In genomic region chr5:178204205-178205009, GRCh38 we compare ENCODE assay signal across 1 cellular context.
A peak's percentile ranks its signal among the peaks of the same experiment; 100 is the strongest.
TF ChIP-seq lines count a peak whose summit lies in the region.

HNRNPAB (plus strand) TSS chr5:178204533; CDS start chr5:178204838, 305 bp downstream.

TF ChIP-seq in A549, 52 proteins besides CTCF, POLR2A, EP300 and RAD21 (continued from another document):
- TF ChIP-seq REST (IDR thresholded peaks at IDR 0.05) (peak; percentile 39; the same call in 1 of the 2 replicates), ATOH8 (CRISPR knock-in tag; IDR thresholded peaks at IDR 0.05; ENCODE audit: low read depth) (no peak), ZNF302 (CRISPR knock-in tag; IDR thresholded peaks at IDR 0.05) (no peak), CHD2 (IDR thresholded peaks at IDR 0.05; ENCODE audit: low read length, partially characterized antibody) (no peak), ZFP36 (IDR thresholded peaks at IDR 0.05; ENCODE audit: borderline replicate concordance, partially characterized antibody) (no peak), NPAS2 (CRISPR knock-in tag; IDR thresholded peaks at IDR 0.05; ENCODE audit: borderline replicate concordance) (no peak), USF2 (IDR thresholded peaks at IDR 0.05) (no peak), NR3C1 (IDR thresholded peaks at IDR 0.05) (no peak), HOXB13 (CRISPR knock-in tag; IDR thresholded peaks at IDR 0.05; ENCODE audit: low read depth) (no peak), HES2 (IDR thresholded peaks at IDR 0.05) (no peak), ESRRA (IDR thresholded peaks at IDR 0.05; ENCODE audit: borderline replicate concordance, low read length) (no peak), SMC3 (IDR thresholded peaks at IDR 0.05) (no peak), SREBF2 (IDR thresholded peaks at IDR 0.05) (no peak), HEYL (CRISPR knock-in tag; IDR thresholded peaks at IDR 0.05) (no peak), MYC (IDR thresholded peaks at IDR 0.05; ENCODE audit: borderline replicate concordance, low read length) (peak; percentile 97), ZC3H11A (IDR thresholded peaks at IDR 0.05) (no peak), RCOR1 (IDR thresholded peaks at IDR 0.05; ENCODE audit: low read depth, low read length) (no peak), POLR2AphosphoS2 (conservative IDR thresholded peaks at IDR 0.05; ENCODE audit: low read length) (no peak; the same call in 1 of the 2 replicates), FOSB (CRISPR knock-in tag; IDR thresholded peaks at IDR 0.05) (no peak), CBX2 (IDR thresholded peaks at IDR 0.05; ENCODE audit: borderline replicate concordance, low read depth) (no peak)
TF ChIP-seq in A549: peak in this region for 12.
